ENCODE assay signal across 29 cellular contexts in the genomic region with DNA sequence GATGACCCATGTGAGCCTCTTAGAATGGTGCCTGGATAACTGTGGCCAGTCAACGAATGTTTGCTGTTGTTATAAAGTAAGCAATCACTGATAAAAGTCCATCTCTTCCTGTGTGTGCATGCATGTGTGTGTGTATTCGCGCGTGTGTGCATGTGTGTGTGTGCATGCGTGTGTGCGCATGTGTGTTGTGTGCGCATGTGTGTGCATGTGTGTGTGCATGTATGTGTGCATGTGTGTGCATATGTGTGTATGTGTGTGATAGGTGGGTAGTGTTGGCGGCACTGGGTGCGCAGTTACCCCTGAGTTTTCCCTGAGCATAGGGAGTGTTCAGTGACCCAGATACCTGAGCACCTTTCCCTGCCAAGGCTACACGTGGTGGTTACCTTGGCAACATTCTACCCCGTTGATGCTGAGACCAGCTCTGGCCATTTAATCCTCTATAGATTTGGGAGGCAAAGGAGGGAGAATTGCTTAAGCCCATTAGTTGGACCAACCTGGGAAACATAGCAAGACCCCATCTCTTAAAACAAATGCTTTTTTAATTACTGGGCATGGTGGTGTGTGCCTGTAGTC.
"Had no signal": no experiment of that assay in that cellular context is flagged by ENCODE, and none has a peak within 500 bp of the region (broad histone marks: within the 10 kb centered on the region; RNA-seq: fewer than 3 reads in every experiment).

No MANE protein-coding gene starts in this region.

- H3K4me3 ChIP-seq: colonic mucosa, esophagus muscularis mucosa, gastroesophageal sphincter, heart left ventricle, hepatocyte, lung, mucosa of descending colon, ovary, smooth muscle cell, suprapubic skin, transverse colon, vagina had no signal

- H3K9me3 ChIP-seq: colonic mucosa, esophagus muscularis mucosa, gastroesophageal sphincter, heart left ventricle, mucosa of descending colon, ovary, suprapubic skin, transverse colon, vagina had no signal

- H3K36me3 ChIP-seq: colonic mucosa, esophagus muscularis mucosa, gastroesophageal sphincter, heart left ventricle, ovary, suprapubic skin, transverse colon, vagina had no signal

- FAIRE-seq: endothelial cell of umbilical vein, kidney had no signal

- ATAC-seq: foreskin keratinocyte; gastroesophageal sphincter; heart left ventricle; left lobe of liver; mucosa of descending colon; natural killer cell treated with Interleukin-12 subunit alpha and Interleukin-12 subunit beta and Interleukin-15 and Interleukin-18, amount 100 ng/mL, for 72 hours; sciatic nerve; stimulated activated naive CD8-positive, alpha-beta T cell treated with anti-CD3 and anti-CD28 coated beads, Interleukin-15, amount 100 ng/mL, for 72 hours had no signal

- H3K4me2 ChIP-seq: hepatocyte, smooth muscle cell had no signal

- H3K4me1 ChIP-seq: colonic mucosa, foreskin keratinocyte, heart left ventricle, suprapubic skin, transverse colon had no signal

- H2AFZ ChIP-seq: hepatocyte had no signal

- DNase-seq: colonic mucosa; effector CD8-positive, alpha-beta T cell; endodermal cell; foreskin keratinocyte; heart left ventricle; kidney; mucosa of descending colon; naive B cell; nucleus accumbens; ovary; posterior cingulate gyrus; stimulated activated CD4-positive, alpha-beta T cell treated with anti-CD3 and anti-CD28 coated beads, Interleukin-12 subunit alpha, Interleukin-12 subunit beta, amount 100 ng/mL, for 4 hours; stimulated activated CD4-positive, alpha-beta T cell treated with anti-CD3 and anti-CD28 coated beads, Interleukin-1b, Interleukin-23, amount 100 ng/mL, for 48 hours; stimulated activated CD4-positive, alpha-beta T cell treated with anti-CD3 and anti-CD28 coated beads, Interleukin-4, amount 100 ng/mL, for 1 hour; stimulated activated CD8-positive, alpha-beta memory T cell treated with anti-CD3 and anti-CD28 coated beads, Interleukin-4, amount 100 ng/mL, for 48 hours; stimulated activated naive CD4-positive, alpha-beta T cell; stimulated activated naive CD8-positive, alpha-beta T cell treated with anti-CD3 and anti-CD28 coated beads, Interleukin-15, amount 100 ng/mL, for 72 hours; transverse colon had no signal

- H3K27ac ChIP-seq: colonic mucosa, esophagus muscularis mucosa, foreskin keratinocyte, gastroesophageal sphincter, heart left ventricle, hepatocyte, ovary, suprapubic skin, transverse colon, vagina had no signal

- H3K79me2 ChIP-seq: hepatocyte had no signal

- H3K27me3 ChIP-seq: colonic mucosa, esophagus muscularis mucosa, foreskin keratinocyte, gastroesophageal sphincter, heart left ventricle, hepatocyte, ovary, suprapubic skin, transverse colon, vagina had no signal
